ENCODE assay signal across 1 cellular context in the genomic region with DNA sequence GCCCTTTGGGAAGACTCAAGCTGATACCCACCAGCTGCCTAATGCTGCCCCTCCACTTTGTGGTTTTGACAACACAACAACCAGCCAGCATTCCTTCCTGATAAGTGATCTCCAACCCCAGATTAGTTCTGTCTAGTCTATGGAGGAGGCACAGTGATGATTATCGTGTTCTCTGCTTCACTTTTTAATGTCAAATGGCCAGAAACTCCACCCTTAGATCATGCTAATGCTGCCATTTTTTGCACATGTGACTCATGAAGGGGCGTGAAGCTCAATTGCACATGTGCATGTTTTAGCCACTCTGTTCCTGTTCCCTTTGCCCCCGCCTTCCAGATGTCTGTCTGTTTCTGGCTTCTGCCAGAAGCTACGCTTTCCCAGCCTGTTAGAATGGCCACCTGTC.
TF ChIP-seq lines count a peak whose summit lies in the region.

No MANE protein-coding gene starts in this region.

TF ChIP-seq in SK-N-SH, 30 proteins besides CTCF, POLR2A, EP300 and RAD21 (continued from another document):
- TF ChIP-seq, protein P1, sequence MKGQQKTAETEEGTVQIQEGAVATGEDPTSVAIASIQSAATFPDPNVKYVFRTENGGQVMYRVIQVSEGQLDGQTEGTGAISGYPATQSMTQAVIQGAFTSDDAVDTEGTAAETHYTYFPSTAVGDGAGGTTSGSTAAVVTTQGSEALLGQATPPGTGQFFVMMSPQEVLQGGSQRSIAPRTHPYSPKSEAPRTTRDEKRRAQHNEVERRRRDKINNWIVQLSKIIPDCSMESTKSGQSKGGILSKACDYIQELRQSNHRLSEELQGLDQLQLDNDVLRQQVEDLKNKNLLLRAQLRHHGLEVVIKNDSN (IDR thresholded peaks at IDR 0.05; ENCODE audit: borderline replicate concordance, low read depth) = no peak; the same call in 1 of the 2 replicates
- TF ChIP-seq MXI1 (IDR thresholded peaks at IDR 0.05; ENCODE audit: low read depth, low read length) (peak; percentile 21; the same call in 1 of the 2 replicates), TAF1 (IDR thresholded peaks at IDR 0.05; ENCODE audit: borderline replicate concordance, low read depth, low read length) (no peak), RXRA (IDR thresholded peaks at IDR 0.05; ENCODE audit: borderline replicate concordance, low read depth) (no peak), FOSL2 (IDR thresholded peaks at IDR 0.05; ENCODE audit: borderline replicate concordance, low read depth) (0 out of 2 replicates have a peak, but pooled peaks have one; percentile 11)
- TF ChIP-seq, protein P2, sequence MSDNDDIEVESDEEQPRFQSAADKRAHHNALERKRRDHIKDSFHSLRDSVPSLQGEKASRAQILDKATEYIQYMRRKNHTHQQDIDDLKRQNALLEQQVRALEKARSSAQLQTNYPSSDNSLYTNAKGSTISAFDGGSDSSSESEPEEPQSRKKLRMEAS (IDR thresholded peaks at IDR 0.05; ENCODE audit: low read depth) = no peak
